20 cellular contexts compared by ENCODE assay signal in the genomic region with DNA sequence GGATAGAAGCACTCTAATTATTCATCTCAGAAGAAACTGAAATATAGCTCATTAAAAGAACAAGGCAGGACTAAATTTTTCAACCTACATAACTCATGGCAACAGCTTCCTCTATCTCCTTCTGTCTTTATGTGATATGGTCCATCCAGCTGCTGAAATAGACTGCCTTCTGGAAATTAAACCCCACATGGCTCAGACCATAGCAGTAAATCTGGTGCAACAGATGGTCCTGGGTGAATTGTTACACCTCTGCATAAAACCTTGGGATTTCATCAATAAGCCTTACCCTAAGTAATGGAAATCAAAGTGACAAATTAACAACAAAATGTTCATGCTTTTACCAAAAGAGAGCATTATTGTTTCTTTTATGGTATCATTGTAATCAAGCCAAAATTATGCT.
DNase-seq lines count a peak whose midpoint lies in the region; ATAC-seq, FAIRE-seq and TF ChIP-seq lines count a peak whose summit lies in the region.
"Had no signal": no experiment of that assay in that cellular context is flagged by ENCODE, and none has a peak within 500 bp of the region (broad histone marks: within the 10 kb centered on the region; RNA-seq: fewer than 3 reads in every experiment).

No MANE protein-coding gene starts in this region.

- no peaks in the 10 kb centered on the region for H3K4me1 ChIP-seq in SK-N-SH (ENCODE audit: control insufficient read depth in 1 of 2, insufficient read depth in 2 of 2, low read depth in 1 of 2, low read length in 1 of 2)
- H3K4me1 ChIP-seq: HAP-1 had no signal

- no peak; a peak in 1 of 4 replicates for TF ChIP-seq EP300 in SK-N-SH (IDR thresholded peaks at IDR 0.05; ENCODE audit: borderline replicate concordance in 1 of 2, low read depth in 1 of 2, low read length in 1 of 2)

- TF ChIP-seq RAD21 in SK-N-SH (IDR thresholded peaks at IDR 0.05; ENCODE audit: low read length): no peak

- H3K27me3 ChIP-seq in WERI-Rb-1 (ENCODE audit: insufficient read depth, low read depth, severe bottlenecking) (no peaks in the 10 kb centered on the region), SK-N-SH (ENCODE audit: insufficient read depth) (no peaks in the 10 kb centered on the region)

- POLR2A ChIA-PET in SK-N-SH (lab: Yijun Ruan, JAX): no interaction called here

- no peaks in the 10 kb centered on the region for H3K79me2 ChIP-seq in SK-N-SH (ENCODE audit: insufficient read depth)

- no peaks in the 10 kb centered on the region for H3K9me2 ChIP-seq in SK-N-SH

- H3K36me3 ChIP-seq in WERI-Rb-1 (no peaks in the 10 kb centered on the region), SK-N-SH (replicated peaks in 1 of 2; ENCODE audit: control insufficient read depth in 1 of 2, insufficient read depth in 2 of 2, low read length in 1 of 2) (no peaks in the 10 kb centered on the region)
- H3K36me3 ChIP-seq: HAP-1 had no signal

- CTCF ChIA-PET in SK-N-SH (lab: Yijun Ruan, JAX): interaction anchor here (1.0 to 1.8 kb wide), 3 partner anchors 14 to 51 kb away, joined by 3 to 5 read pairs (median 4); no protein-coding TSS in a partner anchor

- ATAC-seq in HG03095 (IDR thresholded peaks at IDR 0.05; ENCODE audit: unreplicated experiment): no peak

- no peak overlapping the region for H3K9ac ChIP-seq in SK-N-SH

- H3K27ac ChIP-seq in WERI-Rb-1: no peak overlapping the region
- H3K27ac ChIP-seq in SK-N-SH (ENCODE audit: low read depth in 2 of 2, low read length in 1 of 2): no peak overlapping the region
- H3K27ac ChIP-seq: HL-60 had no signal

- no peak for TF ChIP-seq POLR2A in H54 (IDR thresholded peaks at IDR 0.05; ENCODE audit: low read depth, low read length)

- no peak overlapping the region for H3K4me2 ChIP-seq in SK-N-SH

- no peak for FAIRE-seq in H54 (lab: Jason Lieb, UNC)
- FAIRE-seq: A204.1, GM12892 had no signal

- no peaks in the 10 kb centered on the region for H4K20me1 ChIP-seq in SK-N-SH (ENCODE audit: insufficient read depth)

- no peak overlapping the region for H2AFZ ChIP-seq in SK-N-SH (ENCODE audit: low read depth)

- TF ChIP-seq CTCF in WERI-Rb-1 (IDR thresholded peaks at IDR 0.05; ENCODE audit: low read depth, low read length) (no peak), SK-N-SH (IDR thresholded peaks at IDR 0.05) (no peak)

- no peaks in the 10 kb centered on the region for H3F3A ChIP-seq in SK-N-SH (replicated peaks; ENCODE audit: insufficient read depth)

- DNase-seq in DMS 273 treated with DMSO at 0.1 percent for 48 hours (lab: John Stamatoyannopoulos, UW) (peak; percentile 63), NCI-H524 (lab: John Stamatoyannopoulos, UW) (peak; percentile 32 to 66), OCI-M1 (lab: John Stamatoyannopoulos, UW) (peak; percentile 49), WERI-Rb-1 (peak; percentile 29), MV-4-11 (lab: John Stamatoyannopoulos, UW) (no peak), SK-N-SH (no peak), H54 (ENCODE audit: insufficient read length, low spot score) (no peak)
- DNase-seq: C1 segment of cervical spinal cord; Calu3; CD4-positive, alpha-beta T cell; DMS153; DND-41; GDM1; GOT3; IMR-90 had no signal

- H3K9me3 ChIP-seq in WERI-Rb-1 (ENCODE audit: severe bottlenecking) (no peaks in the 10 kb centered on the region), SK-N-SH (no peaks in the 10 kb centered on the region)
- H3K9me3 ChIP-seq: HAP-1 had no signal

- no peak overlapping the region for H3K4me3 ChIP-seq in WERI-Rb-1 (ENCODE audit: low read depth, low read length)
- H3K4me3 ChIP-seq in SK-N-SH (ENCODE audit: low read depth in 2 of 2, low read length in 1 of 2): no peak overlapping the region
- H3K4me3 ChIP-seq: HAP-1 had no signal

TF ChIP-seq in SK-N-SH, 30 proteins besides CTCF, POLR2A, EP300 and RAD21:
- no peak for TF ChIP-seq GATA2 (CRISPR knock-in tag; IDR thresholded peaks at IDR 0.05)
- no peak for TF ChIP-seq REST (IDR thresholded peaks at IDR 0.05; ENCODE audit: low read depth, low read length)
- TF ChIP-seq, protein P1, sequence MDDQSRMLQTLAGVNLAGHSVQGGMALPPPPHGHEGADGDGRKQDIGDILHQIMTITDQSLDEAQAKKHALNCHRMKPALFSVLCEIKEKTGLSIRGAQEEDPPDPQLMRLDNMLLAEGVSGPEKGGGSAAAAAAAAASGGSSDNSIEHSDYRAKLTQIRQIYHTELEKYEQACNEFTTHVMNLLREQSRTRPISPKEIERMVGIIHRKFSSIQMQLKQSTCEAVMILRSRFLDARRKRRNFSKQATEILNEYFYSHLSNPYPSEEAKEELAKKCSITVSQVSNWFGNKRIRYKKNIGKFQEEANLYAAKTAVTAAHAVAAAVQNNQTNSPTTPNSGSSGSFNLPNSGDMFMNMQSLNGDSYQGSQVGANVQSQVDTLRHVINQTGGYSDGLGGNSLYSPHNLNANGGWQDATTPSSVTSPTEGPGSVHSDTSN (IDR thresholded peaks at IDR 0.05): no peak
- TF ChIP-seq NRF1 (IDR thresholded peaks at IDR 0.05; ENCODE audit: low read depth, low read length): no peak
TF ChIP-seq in SK-N-SH: peak in this region for 0.

Comparison
In these comparisons a context has a peak if more than half of its experiments do, and no peak if none do; other contexts are left out.
1. DNase-seq: peak in DMS 273 treated with DMSO at 0.1 percent for 48 hours (single experiment), NCI-H524 (2 of 2), OCI-M1 (single experiment) and WERI-Rb-1 (single experiment); none in MV-4-11 (single experiment), SK-N-SH (single experiment) and H54 (single experiment).